ENCODE assay signal across 8 cellular contexts in genomic region chr20:32485126-32485769, GRCh38.
DNase-seq lines count a peak whose midpoint lies in the region; ATAC-seq, FAIRE-seq and TF ChIP-seq lines count a peak whose summit lies in the region.

No MANE protein-coding gene starts in this region.

- FAIRE-seq in GM12892 (lab: Jason Lieb, UNC): peak; percentile 85

- TF ChIP-seq POLR2A in GM12892 (IDR thresholded peaks at IDR 0.05; ENCODE audit: low read depth, low read length): no peak

- DNase-seq in GM12892 (ENCODE audit: insufficient read length) (no peak), NCI-H82 (lab: John Stamatoyannopoulos, UW) (peak; percentile 84), lower lobe of right lung (peak; percentile 79)
- DNase-seq in activated CD4-positive, alpha-beta T cell treated with anti-CD3 and anti-CD28 coated beads, Interleukin-2, amount 50 U/mL, for 24 hours (ENCODE audit: low read depth in 1 of 2, low spot score in 1 of 2): peak; percentile 55 to 74
- peak; percentile 50 to 64 (median 55) for DNase-seq in stimulated activated CD4-positive, alpha-beta T cell treated with anti-CD3 and anti-CD28 coated beads, TNF-alpha, amount 100 ng/mL, for 1 hour (ENCODE audit: low read depth in 3 of 3, low spot score in 1 of 3)

- H3K9me3 ChIP-seq in duodenal mucosa (ENCODE audit: control insufficient read depth in 1 of 2, low read length in 2 of 2): no peaks in the 10 kb centered on the region
- no peaks in the 10 kb centered on the region for H3K9me3 ChIP-seq in lower lobe of right lung

- H3K27ac ChIP-seq in duodenal mucosa (ENCODE audit: low read depth, low read length) (peak overlapping the region; percentile 11), lower lobe of right lung (peak overlapping the region; percentile 76)

- ATAC-seq in HG03565 (IDR thresholded peaks at IDR 0.05; ENCODE audit: unreplicated experiment): peak; percentile 52
- ATAC-seq in lower lobe of right lung: peak; percentile 65 to 66
- no peak for ATAC-seq in HG02884 (IDR thresholded peaks at IDR 0.05; ENCODE audit: unreplicated experiment)

- H3K4me3 ChIP-seq in duodenal mucosa (ENCODE audit: low read depth in 1 of 2, low read length in 2 of 2) (peak overlapping the region; percentile 63 to 73), lower lobe of right lung (peak overlapping the region; percentile 73)

- H3K4me1 ChIP-seq in duodenal mucosa (ENCODE audit: control insufficient read depth in 1 of 2, insufficient read depth in 2 of 2, low read length in 2 of 2) (peaks cover 35% of the 10 kb centered on the region in 2 donors), lower lobe of right lung (peaks cover 36% of the 10 kb centered on the region)

- H3K36me3 ChIP-seq in duodenal mucosa (ENCODE audit: control insufficient read depth in 1 of 2, insufficient read depth in 2 of 2, low read length in 2 of 2): no peaks in the 10 kb centered on the region
- H3K36me3 ChIP-seq in lower lobe of right lung: no peaks in the 10 kb centered on the region

- intact Hi-C loops in lower lobe of right lung (cut with DNase I): no loop called here

- peak overlapping the region in 1 of 2 donors; percentile 63 for H3K9ac ChIP-seq in duodenal mucosa (ENCODE audit: low read depth in 1 of 2, low read length in 2 of 2)

- peak; percentile 86 for TF ChIP-seq CTCF in lower lobe of right lung (IDR thresholded peaks at IDR 0.05)

- no peaks in the 10 kb centered on the region for H3K27me3 ChIP-seq in duodenal mucosa (ENCODE audit: control insufficient read depth in 1 of 2, insufficient read depth in 2 of 2, low read length in 2 of 2)
- H3K27me3 ChIP-seq in lower lobe of right lung (ENCODE audit: low read depth): no peaks in the 10 kb centered on the region
